In genomic region chr2:88737385-88737784, GRCh38 we compare ENCODE assay signal across 1 cellular context.
TF ChIP-seq lines count a peak whose summit lies in the region.

No MANE protein-coding gene starts in this region.

TF ChIP-seq in WTC11, 78 proteins besides CTCF, POLR2A, EP300 and RAD21 (continued from another document):
- TF ChIP-seq PRRX2 (CRISPR knock-in tag; IDR thresholded peaks at IDR 0.05) (no peak), E2F4 (CRISPR knock-in tag; IDR thresholded peaks at IDR 0.05; ENCODE audit: borderline replicate concordance, low read depth) (no peak), ESRRA (CRISPR knock-in tag; IDR thresholded peaks at IDR 0.05; ENCODE audit: borderline replicate concordance) (no peak), PREB (CRISPR knock-in tag; IDR thresholded peaks at IDR 0.05; ENCODE audit: borderline replicate concordance) (no peak), USF2 (CRISPR knock-in tag; IDR thresholded peaks at IDR 0.05) (no peak), ZNF416 (CRISPR knock-in tag; IDR thresholded peaks at IDR 0.05) (no peak), ZNF232 (CRISPR knock-in tag; IDR thresholded peaks at IDR 0.05) (no peak)
TF ChIP-seq in WTC11: peak in this region for 0.
